ENCODE assay signal across 1 cellular context in genomic region chr10:121754667-121755066, GRCh38.
TF ChIP-seq lines count a peak whose summit lies in the region.

No MANE protein-coding gene starts in this region.

TF ChIP-seq in GM12878, 131 proteins besides CTCF, POLR2A, EP300 and RAD21 (continued from another document):
- TF ChIP-seq BCL3 (IDR thresholded peaks at IDR 0.05; ENCODE audit: borderline replicate concordance, insufficient read depth, low read depth, low read length, poor library complexity, severe bottlenecking) (no peak), HSF1 (IDR thresholded peaks at IDR 0.05; ENCODE audit: low read depth, low read length) (no peak), POLR2AphosphoS2 (IDR thresholded peaks at IDR 0.05; ENCODE audit: low read depth, low read length) (no peak), SMC3 (IDR thresholded peaks at IDR 0.05; ENCODE audit: borderline replicate concordance, low read length) (no peak), CEBPZ (IDR thresholded peaks at IDR 0.05; ENCODE audit: low read depth, low read length) (no peak), ATF3 (IDR thresholded peaks at IDR 0.05; ENCODE audit: borderline replicate concordance, extremely low read depth, low read depth, low read length) (no peak), STAT1 (conservative IDR thresholded peaks at IDR 0.05) (no peak), MXI1 (IDR thresholded peaks at IDR 0.05; ENCODE audit: low read depth, low read length) (no peak), DPF2 (IDR thresholded peaks at IDR 0.05) (no peak), JUND (IDR thresholded peaks at IDR 0.05; ENCODE audit: low read depth, low read length) (no peak), CHD1 (IDR thresholded peaks at IDR 0.05; ENCODE audit: low read depth, low read length) (no peak), CHD4 (IDR thresholded peaks at IDR 0.05) (no peak), RBBP5 (conservative IDR thresholded peaks at IDR 0.05) (no peak), POU2F2 (IDR thresholded peaks at IDR 0.05; ENCODE audit: borderline replicate concordance, low read depth, low read length) (no peak), CUX1 (IDR thresholded peaks at IDR 0.05; ENCODE audit: insufficient replicate concordance, low read depth, low read length) (no peak)
